ENCODE assay signal across 10 cellular contexts in the genomic region with DNA sequence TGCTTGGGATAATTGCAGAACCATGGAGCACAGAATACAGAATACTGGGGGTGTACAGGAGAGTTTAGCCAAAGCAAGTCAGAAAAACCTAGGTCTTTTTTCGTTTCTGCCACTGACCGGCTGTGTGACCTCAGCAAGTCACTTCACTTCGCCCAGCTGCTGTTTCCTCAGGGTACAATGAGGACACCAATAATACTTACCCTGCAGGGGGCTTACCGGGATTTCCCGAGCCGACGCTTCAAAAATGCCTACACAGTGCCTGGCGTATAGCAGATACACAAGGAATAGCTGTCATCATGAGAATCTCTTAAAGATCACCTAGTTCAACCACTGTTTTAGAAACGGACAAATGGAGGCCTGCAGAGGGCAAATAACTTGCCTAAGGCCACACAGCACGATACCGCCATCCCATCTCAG. TPM values are rescaled to one million over a fixed set of nuclear protein-coding genes. Genes with fewer than 3 reads are reported as not detected.
DNase-seq lines count a peak whose midpoint lies in the region; ATAC-seq and TF ChIP-seq lines count a peak whose summit lies in the region.
"Had no signal": no experiment of that assay in that cellular context is flagged by ENCODE, and none has a peak within 500 bp of the region (broad histone marks: within the 10 kb centered on the region; RNA-seq: fewer than 3 reads in every experiment).

No MANE protein-coding gene starts in this region.

- POLR2A ChIA-PET in BJ (lab: Charles Lee) = no interaction called here

- H3K27me3 ChIP-seq in BJ (ENCODE audit: control insufficient read depth, insufficient read depth, low read length) = no peaks in the 10 kb centered on the region; the same call in 1 of the 2 replicates
- H3K27me3 ChIP-seq in SJCRH30 = peaks cover 46% of the 10 kb centered on the region
- H3K27me3 ChIP-seq in gastroesophageal sphincter = peaks cover 28% of the 10 kb centered on the region
- peaks cover 18% of the 10 kb centered on the region for H3K27me3 ChIP-seq in osteoblast (ENCODE audit: insufficient read depth, low read length)

- H3K4me3 ChIP-seq in BJ (ENCODE audit: low read depth, low read length) (peak overlapping the region; percentile 37), SJCRH30 (peak overlapping the region; percentile 14), gastroesophageal sphincter (peak overlapping the region; percentile 37 to 49), osteoblast (ENCODE audit: insufficient read depth, low read length) (peak overlapping the region; percentile 62)

- peak overlapping the region; percentile 35 for H2AFZ ChIP-seq in osteoblast (ENCODE audit: low read length)

- TF ChIP-seq POLR2A in gastroesophageal sphincter (IDR thresholded peaks at IDR 0.05) = no peak

- no peak for TF ChIP-seq EP300 in gastroesophageal sphincter (IDR thresholded peaks at IDR 0.05)

- TF ChIP-seq CTCF in BJ (IDR thresholded peaks at IDR 0.05; ENCODE audit: insufficient read depth, low read depth, low read length) (no peak), gastroesophageal sphincter (IDR thresholded peaks at IDR 0.05) (no peak), osteoblast (IDR thresholded peaks at IDR 0.05; ENCODE audit: extremely low read depth, low read depth, low read length) (no peak)

- no peaks in the 10 kb centered on the region for H3K9me3 ChIP-seq in SJCRH30 (replicated peaks)
- no peaks in the 10 kb centered on the region for H3K9me3 ChIP-seq in gastroesophageal sphincter
- H3K9me3 ChIP-seq in osteoblast (ENCODE audit: low read depth, low read length) = no peaks in the 10 kb centered on the region

- DNase-seq in BJ (ENCODE audit: low read depth) (no peak), SJCRH30 (peak; percentile 60 to 74), osteoblast (ENCODE audit: insufficient read length, low spot score, missing footprints) (no peak), SW 1271 (lab: John Stamatoyannopoulos, UW) (no peak), iPS-NIHi11 (ENCODE audit: low spot score) (no peak)
- no peak for DNase-seq in activated CD4-positive, alpha-beta T cell treated with anti-CD3 and anti-CD28 coated beads for 4 hours
- DNase-seq: SIG-M5 had no signal

- H3K36me3 ChIP-seq in BJ (ENCODE audit: control insufficient read depth, insufficient read depth, low read length) (no peaks in the 10 kb centered on the region), SJCRH30 (no peaks in the 10 kb centered on the region), gastroesophageal sphincter (no peaks in the 10 kb centered on the region), osteoblast (ENCODE audit: insufficient read depth, low read length) (no peaks in the 10 kb centered on the region)

- H3K27ac ChIP-seq in SJCRH30 (no peak overlapping the region), gastroesophageal sphincter (peak overlapping the region in 3 of 4 donors; percentile 70 to 78 (median 77)), osteoblast (ENCODE audit: low read depth, low read length) (no peak overlapping the region)

- ATAC-seq in gastroesophageal sphincter (no peak), GM19455 (IDR thresholded peaks at IDR 0.05; ENCODE audit: unreplicated experiment) (no peak)

- H3K4me2 ChIP-seq in osteoblast (ENCODE audit: insufficient read depth, low read length) = peak overlapping the region; percentile 72

- no peaks in the 10 kb centered on the region for H4K20me1 ChIP-seq in osteoblast (ENCODE audit: insufficient read depth, low read length)

- 0 to 56% methylated on average over 2 of the region's 11 CpGs for WGBS in gastroesophageal sphincter (ENCODE audit: low coverage in 1 of 2), 2 donors

- peaks cover 14% of the 10 kb centered on the region for H3K4me1 ChIP-seq in SJCRH30
- H3K4me1 ChIP-seq in gastroesophageal sphincter = peaks cover 0 to 37% (median 5%) of the 10 kb centered on the region in 3 donors
- H3K4me1 ChIP-seq in osteoblast (ENCODE audit: insufficient read depth, low read length) = peaks cover 17% of the 10 kb centered on the region

- H3K79me2 ChIP-seq in osteoblast (ENCODE audit: insufficient read depth, low read length) = no peaks in the 10 kb centered on the region

- CTCF ChIA-PET in BJ (lab: Yijun Ruan, JAX) = interaction anchor here (0.8 to 1.3 kb wide), 3 partner anchors 20 to 29 kb away, joined by 3 to 6 read pairs (median 3); no protein-coding TSS in a partner anchor

RNA-seq across cellular contexts. Expression of gene RIPOR3, which starts 0.8 kb away (rescaled TPM):
- polyA plus RNA-seq in BJ (2011; rRNA removed) = 0.44 and 1.2 TPM in 2 replicates
- 0.15 and 1.00 TPM in 2 replicates for polyA minus RNA-seq in BJ (2011; rRNA and poly(A)+ RNA removed)
- total RNA-seq in SJCRH30 (2014; rRNA removed; shearing (Covaris generic)) = 1.7 and 2.6 TPM in 2 replicates
- total RNA-seq in gastroesophageal sphincter = 10 to 100 TPM in 2 of 4 donors, 1 to 10 TPM in 2; 8.2 to 24.1 (median 12.9) TPM
- 1.1 and 2.4 TPM in 2 replicates for total RNA-seq in osteoblast
- total RNA-seq: MCF 10A had no signal

RNA-seq across cellular contexts. Expression of gene PARD6B, which starts 40.8 kb away (rescaled TPM):
- polyA plus RNA-seq in BJ (2011; rRNA removed) = 0.11 and 0.27 TPM in 2 replicates
- 0.46 and 0.57 TPM in 2 replicates for polyA minus RNA-seq in BJ (2011; rRNA and poly(A)+ RNA removed)
- total RNA-seq in SJCRH30 (2014; rRNA removed; shearing (Covaris generic)) = 2.3 and 2.8 TPM in 2 replicates
- 1 to 10 TPM; 2.4 to 3.8 (median 2.8) TPM for total RNA-seq in gastroesophageal sphincter
- total RNA-seq in osteoblast = 0.72 and 0.88 TPM in 2 replicates

Comparison
In these comparisons a context has a peak if more than half of its experiments do, and no peak if none do; other contexts are left out.
1. DNase-seq: peak in SJCRH30 (2 of 2); none in BJ (single experiment), osteoblast (single experiment), activated CD4-positive, alpha-beta T cell treated with anti-CD3 and anti-CD28 coated beads for 4 hours (0 of 2), SW 1271 (0 of 2) and iPS-NIHi11 (single experiment).
2. H3K27ac ChIP-seq: peak in gastroesophageal sphincter (3 of 4); none in SJCRH30 (single experiment) and osteoblast (single experiment).
3. Peak in every context shown above with its lines, with median percentiles within 50 percentile points of each other: H3K4me3 ChIP-seq.